In the genomic region with DNA sequence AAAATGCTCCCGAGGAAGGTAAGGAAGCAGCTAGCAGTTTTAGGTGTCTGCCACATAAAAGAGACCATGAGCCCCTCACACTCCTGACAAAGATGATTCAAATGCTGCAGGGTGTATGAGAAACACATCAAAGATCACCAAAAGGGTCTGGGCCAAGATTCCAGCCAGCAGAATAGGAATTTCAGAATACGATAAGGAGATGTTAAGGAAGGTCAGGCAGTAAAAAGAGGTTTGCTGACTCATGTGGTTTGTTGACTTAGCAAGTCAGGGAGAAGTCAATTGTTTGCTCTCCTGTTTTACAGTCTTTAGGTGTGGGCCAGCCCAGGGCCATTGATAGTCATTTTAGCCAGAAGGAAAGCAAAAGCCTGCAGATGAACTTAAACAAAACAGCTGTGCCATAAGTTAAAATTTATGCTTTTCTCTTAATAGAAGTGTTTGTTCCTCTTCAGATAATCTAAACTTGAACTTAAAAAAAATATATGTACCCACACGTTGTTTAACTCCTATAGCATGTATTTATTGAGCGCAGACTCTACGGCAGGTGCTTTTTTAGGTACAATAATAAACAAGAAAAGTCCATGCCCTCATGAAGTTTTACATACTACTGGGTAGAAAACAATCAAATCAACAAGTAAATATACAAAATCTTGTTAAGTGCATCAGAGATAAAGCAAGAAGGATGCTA, we compare ENCODE assay signal across 8 cellular contexts.
DNase-seq lines count a peak whose midpoint lies in the region; ATAC-seq, FAIRE-seq and TF ChIP-seq lines count a peak whose summit lies in the region.

No MANE protein-coding gene starts in this region.

- no peak for FAIRE-seq in frontal cortex (lab: Jason Lieb, UNC)

- H3K27me3 ChIP-seq in AG04450 (ENCODE audit: control insufficient read depth, insufficient read depth, low read length), result no peaks in the 10 kb centered on the region
- no peaks in the 10 kb centered on the region for H3K27me3 ChIP-seq in naive thymus-derived CD4-positive, alpha-beta T cell (ENCODE audit: control insufficient read depth in 2 of 2, insufficient read depth in 2 of 2, low read length in 2 of 2)

- no peak for ATAC-seq in naive thymus-derived CD4-positive, alpha-beta T cell
- no peak for ATAC-seq in activated T-helper 17 cell treated with anti-CD3 and anti-CD28 coated beads, Interleukin-2, amount 50 U/mL, for 72 hours (replicated peaks)
- no peak for ATAC-seq in HG02642 (IDR thresholded peaks at IDR 0.05; ENCODE audit: poor library complexity, unreplicated experiment)

- H3K4me3 Mint-ChIP-seq in naive thymus-derived CD4-positive, alpha-beta T cell, result no peak overlapping the region
- no peak overlapping the region for H3K4me3 Mint-ChIP-seq in activated T-helper 17 cell treated with anti-CD3 and anti-CD28 coated beads, Interleukin-2, amount 50 U/mL, for 72 hours

- H3K27ac ChIP-seq in AG04450 (ENCODE audit: low read depth, low read length), result peak overlapping the region; percentile 23
- H3K27ac ChIP-seq in naive thymus-derived CD4-positive, alpha-beta T cell (ENCODE audit: low read depth, low read length), result no peak overlapping the region

- peaks cover 0 to 4% of the 10 kb centered on the region in 2 donors for H3K4me1 ChIP-seq in naive thymus-derived CD4-positive, alpha-beta T cell (ENCODE audit: control insufficient read depth in 2 of 2, insufficient read depth in 2 of 2, low read length in 2 of 2)

- intact Hi-C loops in naive thymus-derived CD4-positive, alpha-beta T cell (cut with micrococcal nuclease), result no loop called here

- H3K36me3 Mint-ChIP-seq in naive thymus-derived CD4-positive, alpha-beta T cell, result peaks cover 0 to 34% (median 24%) of the 10 kb centered on the region in 5 donors
- peaks cover 47% of the 10 kb centered on the region for H3K36me3 Mint-ChIP-seq in activated T-helper 17 cell treated with anti-CD3 and anti-CD28 coated beads, Interleukin-2, amount 50 U/mL, for 72 hours (ENCODE audit: low read depth)

- in situ Hi-C loops in T47D (cut with HindIII; ENCODE audit: low pct_unique_long_range_greater_than_20kb, low sequenced_read_pairs), result no loop called here

- H3K4me1 Mint-ChIP-seq in naive thymus-derived CD4-positive, alpha-beta T cell, result peaks cover 22 to 55% (median 40%) of the 10 kb centered on the region in 7 donors
- H3K4me1 Mint-ChIP-seq in activated T-helper 17 cell treated with anti-CD3 and anti-CD28 coated beads, Interleukin-2, amount 50 U/mL, for 72 hours, result peaks cover 18% of the 10 kb centered on the region

- H3K27ac Mint-ChIP-seq in naive thymus-derived CD4-positive, alpha-beta T cell, result peak overlapping the region in 3 of 9 donors; percentile 44 to 72 (median 56)
- H3K27ac Mint-ChIP-seq in activated T-helper 17 cell treated with anti-CD3 and anti-CD28 coated beads, Interleukin-2, amount 50 U/mL, for 72 hours, result no peak overlapping the region

- no peak for TF ChIP-seq CTCF in AG04450 (IDR thresholded peaks at IDR 0.05; ENCODE audit: low read depth, low read length)

- H3K36me3 ChIP-seq in naive thymus-derived CD4-positive, alpha-beta T cell (ENCODE audit: control insufficient read depth in 2 of 3, insufficient read depth in 3 of 3, low read length in 3 of 3), result no peaks in the 10 kb centered on the region

- H3K9me3 ChIP-seq in AG04450 (ENCODE audit: control insufficient read depth, insufficient read depth, low read length), result no peaks in the 10 kb centered on the region
- H3K9me3 ChIP-seq in naive thymus-derived CD4-positive, alpha-beta T cell (ENCODE audit: control insufficient read depth in 2 of 3, low read length in 3 of 3), result no peaks in the 10 kb centered on the region

- DNase-seq in AG04450 (ENCODE audit: low read depth, low spot score) (peak; percentile 16), HT1080 (ENCODE audit: low read depth) (peak; percentile 85), T47D (ENCODE audit: low read depth in 1 of 2, low spot score in 1 of 2) (peak; percentile 5 to 13), left kidney (ENCODE audit: low read depth, low spot score) (peak; percentile 20), frontal cortex (ENCODE audit: low spot score in 2 of 2) (no peak)
- no peak for DNase-seq in naive thymus-derived CD4-positive, alpha-beta T cell

- CTCF ChIA-PET in AG04450 (lab: Charles Lee), result interaction anchor here (0.6 kb wide), 1 partner anchor 202 kb away, joined by 3 read pairs; no protein-coding TSS in a partner anchor
- CTCF ChIA-PET in naive thymus-derived CD4-positive, alpha-beta T cell (lab: Charles Lee), result interaction anchor here (0.7 kb wide), 1 partner anchor 247 kb away, joined by 3 read pairs; no protein-coding TSS in a partner anchor

- no peaks in the 10 kb centered on the region for H3K27me3 Mint-ChIP-seq in naive thymus-derived CD4-positive, alpha-beta T cell
- H3K27me3 Mint-ChIP-seq in activated T-helper 17 cell treated with anti-CD3 and anti-CD28 coated beads, Interleukin-2, amount 50 U/mL, for 72 hours, result no peaks in the 10 kb centered on the region

- no peak overlapping the region for H3K4me3 ChIP-seq in AG04450 (ENCODE audit: low read depth, low read length)
- H3K4me3 ChIP-seq in naive thymus-derived CD4-positive, alpha-beta T cell (ENCODE audit: low read length), result no peak overlapping the region

- POLR2A ChIA-PET in AG04450 (lab: Yijun Ruan, JAX), result no interaction called here
- POLR2A ChIA-PET in naive thymus-derived CD4-positive, alpha-beta T cell (lab: Charles Lee), result no interaction called here

- peaks cover 0 to 2% (median 0%) of the 10 kb centered on the region in 11 donors for H3K9me3 Mint-ChIP-seq in naive thymus-derived CD4-positive, alpha-beta T cell
- no peaks in the 10 kb centered on the region for H3K9me3 Mint-ChIP-seq in activated T-helper 17 cell treated with anti-CD3 and anti-CD28 coated beads, Interleukin-2, amount 50 U/mL, for 72 hours

Comparison
In these comparisons a context has a peak if more than half of its experiments do, and no peak if none do; other contexts are left out.
1. DNase-seq: peak in AG04450 (single experiment), HT1080 (single experiment), T47D (2 of 2) and left kidney (single experiment); none in frontal cortex (0 of 2) and naive thymus-derived CD4-positive, alpha-beta T cell (0 of 9).